ENCODE assay signal across 8 cellular contexts in the genomic region with DNA sequence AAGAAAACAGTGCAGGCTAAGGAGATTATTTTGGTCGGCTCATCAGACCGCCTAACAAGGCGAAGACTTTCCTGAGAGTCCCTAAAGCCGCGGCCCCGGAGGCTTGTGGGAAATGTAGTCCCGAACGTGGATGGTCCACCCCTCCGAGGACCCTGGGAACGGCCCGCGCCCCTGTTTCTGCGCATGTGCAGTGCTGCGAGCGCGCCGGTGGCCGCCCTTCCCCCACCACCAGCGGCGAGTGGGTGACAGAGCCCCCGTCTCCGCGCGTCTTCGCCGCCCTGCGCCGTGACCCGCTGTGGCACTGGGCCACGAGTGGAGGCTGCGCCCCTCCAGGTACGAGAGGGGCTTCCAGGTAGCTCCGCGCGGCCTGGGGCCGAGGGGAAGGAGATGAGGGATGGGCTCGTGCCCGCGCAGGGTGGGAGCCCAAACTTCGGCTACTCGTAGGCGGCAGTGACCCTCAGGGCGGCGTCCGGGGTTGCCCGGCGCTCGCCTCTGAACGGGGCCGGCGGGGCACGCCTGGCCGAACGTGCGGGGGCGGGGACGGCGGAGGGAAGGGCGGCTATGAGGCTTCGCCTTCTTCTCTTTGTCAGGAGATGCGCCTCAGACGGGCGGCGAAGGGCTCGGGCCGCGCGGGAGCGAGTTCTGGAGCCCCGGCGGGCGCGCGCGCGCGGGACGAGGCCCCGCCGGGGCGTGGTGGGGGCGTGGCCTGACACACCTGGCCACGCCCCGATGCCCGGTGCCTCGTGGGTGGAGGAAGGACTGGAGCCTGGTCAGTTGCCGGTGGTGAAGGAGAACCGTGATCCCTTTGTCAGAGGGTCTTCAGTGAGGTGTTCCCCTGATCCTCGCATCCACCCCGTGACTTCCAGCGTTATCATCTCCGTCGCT. TPM values are rescaled to one million over a fixed set of nuclear protein-coding genes. Genes with fewer than 3 reads are reported as not detected.
A peak's percentile ranks its signal among the peaks of the same experiment; 100 is the strongest.
DNase-seq lines count a peak whose midpoint lies in the region; TF ChIP-seq lines count a peak whose summit lies in the region.

A gene (plus strand): TSS at position 214 of the 885 bp plus-strand sequence. CDS start 4,428 bp downstream, outside the sequence.

- peaks cover 7% of the 10 kb centered on the region for H3K9me3 ChIP-seq in SJSA1 (replicated peaks)
- H3K9me3 ChIP-seq in neuron (ENCODE audit: low read length), result peaks cover 12% of the 10 kb centered on the region

- H3K36me3 ChIP-seq in SJSA1 (peaks cover 13% of the 10 kb centered on the region), neuron (ENCODE audit: insufficient read depth, low read length) (peaks cover 14% of the 10 kb centered on the region)

- no peaks in the 10 kb centered on the region for H3K27me3 ChIP-seq in SJSA1 (replicated peaks)
- no peaks in the 10 kb centered on the region for H3K27me3 ChIP-seq in neuron (ENCODE audit: insufficient read depth, low read length)

- TF ChIP-seq CTCF in HFF-Myc (IDR thresholded peaks at IDR 0.05; ENCODE audit: low read depth, low read length, missing control alignments), result no peak

- peaks cover 10% of the 10 kb centered on the region for H3K4me1 ChIP-seq in SJSA1 (replicated peaks)
- peaks cover 2% of the 10 kb centered on the region for H3K4me1 ChIP-seq in neuron (ENCODE audit: insufficient read depth, low read length)

- H3K27ac ChIP-seq in SJSA1, result peak within 1 kb of the TSS; percentile 68

- DNase-seq in GM04503 (ENCODE audit: low read depth) (peak; percentile 42), HFF-Myc (ENCODE audit: extremely low read depth, low read depth) (peak; percentile 80), MV-4-11 (lab: John Stamatoyannopoulos, UW) (peak; percentile 89), SJSA1 (ENCODE audit: low read depth in 1 of 2, low spot score in 2 of 2) (peak; percentile 95 to 96), foreskin melanocyte (peak; percentile 84), stromal cell of bone marrow (ENCODE audit: low read depth) (peak; percentile 84)
- DNase-seq in activated gamma-delta T cell treated with anti-CD3 and anti-CD28 coated beads, Interleukin-2, amount 50 U/mL, for 16 hours (ENCODE audit: low read depth), result peak; percentile 92

- H3K4me3 ChIP-seq in HFF-Myc (replicated peaks; ENCODE audit: low read depth, low read length), result peak within 1 kb of the TSS; percentile 81
- H3K4me3 ChIP-seq in SJSA1, result peak within 1 kb of the TSS; percentile 93
- peak within 1 kb of the TSS; percentile 72 for H3K4me3 ChIP-seq in neuron (ENCODE audit: low read length)

- H2AFZ ChIP-seq in neuron (ENCODE audit: low read depth, low read length), result peak within 1 kb of the TSS; percentile 86

RNA-seq across cellular contexts. Expression of the gene that starts here (rescaled TPM):
- total RNA-seq in SJSA1 (2014; rRNA removed; shearing (Covaris generic)), result 13.9 and 18.4 TPM in 2 replicates

Comparison
In these comparisons a context has a peak if more than half of its experiments do, and no peak if none do; other contexts are left out.
1. Peak in every context shown above with its lines: DNase-seq, H3K4me3 ChIP-seq and H3K27ac ChIP-seq.
2. DNase-seq: peak in every context shown above with its lines; median percentile 96 in SJSA1; 92 in activated gamma-delta T cell treated with anti-CD3 and anti-CD28 coated beads, Interleukin-2, amount 50 U/mL, for 16 hours; 89 in MV-4-11; 84 in foreskin melanocyte; 84 in stromal cell of bone marrow; 80 in HFF-Myc; 42 in GM04503.